13 cellular contexts compared by ENCODE assay signal in the genomic region with DNA sequence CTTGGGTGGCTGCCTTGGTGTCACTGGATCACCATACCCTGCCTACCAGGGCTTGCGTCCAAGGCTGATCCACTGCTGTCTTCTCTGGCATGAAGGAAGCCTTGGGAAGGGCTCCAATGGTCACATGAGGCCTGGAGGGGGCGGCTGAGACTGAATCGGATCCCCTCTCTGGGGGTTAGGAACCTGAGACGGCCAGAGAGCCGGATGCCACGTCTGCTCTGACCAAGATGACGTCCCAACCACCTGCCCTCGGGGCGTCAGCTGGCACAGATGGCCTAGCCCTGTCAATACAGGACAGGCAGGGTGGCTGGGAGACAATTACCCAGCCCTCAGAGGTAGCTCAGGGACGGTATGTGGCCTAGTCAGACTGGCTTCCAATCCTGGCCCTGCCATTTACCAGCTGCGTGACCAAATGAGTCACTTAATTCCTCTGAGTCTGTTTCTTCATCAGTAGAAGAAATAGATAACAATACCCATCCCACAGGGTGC. TPM values are rescaled to one million over a fixed set of nuclear protein-coding genes. Genes with fewer than 3 reads are reported as not detected.
DNase-seq lines count a peak whose midpoint lies in the region; ATAC-seq and TF ChIP-seq lines count a peak whose summit lies in the region.
"Had no signal": no experiment of that assay in that cellular context is flagged by ENCODE, and none has a peak within 500 bp of the region (broad histone marks: within the 10 kb centered on the region; RNA-seq: fewer than 3 reads in every experiment).

No MANE protein-coding gene starts in this region.

- no peak overlapping the region for H3K27ac ChIP-seq in CD4-positive, alpha-beta T cell (ENCODE audit: low read depth, low read length)
- H3K27ac ChIP-seq: thoracic aorta had no signal

- peak overlapping the region; percentile 96 for H3K27ac Mint-ChIP-seq in osteocyte (ENCODE audit: unreplicated experiment)
- no peak overlapping the region for H3K27ac Mint-ChIP-seq in CD4-positive, alpha-beta T cell

- CTCF ChIA-PET in CD4-positive, alpha-beta T cell (lab: Charles Lee), result no interaction called here

- H3K4me3 Mint-ChIP-seq in osteocyte (ENCODE audit: unreplicated experiment), result peak overlapping the region; percentile 10
- H3K4me3 Mint-ChIP-seq in CD4-positive, alpha-beta T cell, result no peak overlapping the region

- no peak for TF ChIP-seq CTCF in osteocyte (IDR thresholded peaks at IDR 0.05)
- TF ChIP-seq CTCF in CD4-positive, alpha-beta T cell (IDR thresholded peaks at IDR 0.05), result no peak

- no peaks in the 10 kb centered on the region for H3K9me3 ChIP-seq in CD4-positive, alpha-beta T cell (ENCODE audit: control insufficient read depth, low read length)
- H3K9me3 ChIP-seq: thoracic aorta had no signal

- ATAC-seq in CD4-positive, alpha-beta T cell (ENCODE audit: poor library complexity), result no peak
- ATAC-seq in GM21515 (IDR thresholded peaks at IDR 0.05; ENCODE audit: unreplicated experiment), result no peak
- no peak for ATAC-seq in GM21390 (IDR thresholded peaks at IDR 0.05; ENCODE audit: unreplicated experiment)
- ATAC-seq: Panc1 had no signal

- H3K36me3 Mint-ChIP-seq in osteocyte (ENCODE audit: unreplicated experiment), result peaks cover 39% of the 10 kb centered on the region
- peaks cover 24% of the 10 kb centered on the region for H3K36me3 Mint-ChIP-seq in CD4-positive, alpha-beta T cell (ENCODE audit: low read depth)

- no peaks in the 10 kb centered on the region for H3K27me3 ChIP-seq in CD4-positive, alpha-beta T cell (ENCODE audit: control insufficient read depth, insufficient read depth, low read length)

- H3K4me1 Mint-ChIP-seq in osteocyte (ENCODE audit: unreplicated experiment), result peaks cover 71% of the 10 kb centered on the region
- H3K4me1 Mint-ChIP-seq in CD4-positive, alpha-beta T cell (ENCODE audit: low read depth), result peaks cover 31% of the 10 kb centered on the region

- no peaks in the 10 kb centered on the region for H3K9me3 Mint-ChIP-seq in osteocyte (ENCODE audit: unreplicated experiment)
- H3K9me3 Mint-ChIP-seq in CD4-positive, alpha-beta T cell, result no peaks in the 10 kb centered on the region

- intact Hi-C loops in CD4-positive, alpha-beta T cell (cut with DNase I, micrococcal nuclease), result no loop called here

- POLR2A ChIA-PET in CD4-positive, alpha-beta T cell (lab: Charles Lee), result no interaction called here

- DNase-seq in Daoy (ENCODE audit: low read depth) (peak; percentile 59), NCI-H446 treated with DMSO at 0.1 percent for 48 hours (lab: John Stamatoyannopoulos, UW) (peak; percentile 16), ecto neural progenitor cell (ENCODE audit: low spot score) (peak; percentile 58), osteocyte (ENCODE audit: extremely low spot score, unreplicated experiment) (peak; percentile 92), DMS79 (lab: John Stamatoyannopoulos, UW) (no peak)
- DNase-seq in CD4-positive, alpha-beta T cell, result no peak
- DNase-seq: kidney glomerular epithelial cell; NCI-H187; stimulated activated CD4-positive, alpha-beta T cell treated with anti-CD3 and anti-CD28 coated beads, Interleukin-4, amount 100 ng/mL, for 4 hours had no signal

- no peaks in the 10 kb centered on the region for H3K27me3 Mint-ChIP-seq in osteocyte (ENCODE audit: unreplicated experiment)
- no peaks in the 10 kb centered on the region for H3K27me3 Mint-ChIP-seq in CD4-positive, alpha-beta T cell

RNA-seq across cellular contexts. Expression of a gene that starts 5.4 kb away (rescaled TPM):
- total RNA-seq in Daoy (2014; rRNA removed; shearing (Covaris generic)), result 2.9 and 5.4 TPM in 2 replicates
- total RNA-seq in osteocyte, result 71.8 and 78.7 TPM in 2 replicates
- 10 to 100 TPM; 18.9 to 23.0 TPM for total RNA-seq in CD4-positive, alpha-beta T cell

Comparison
In these comparisons a context has a peak if more than half of its experiments do, and no peak if none do; other contexts are left out.
1. DNase-seq: peak in Daoy (single experiment), NCI-H446 treated with DMSO at 0.1 percent for 48 hours (single experiment), ecto neural progenitor cell (single experiment) and osteocyte (single experiment); none in CD4-positive, alpha-beta T cell (0 of 10) and DMS79 (single experiment).